9 cellular contexts compared by ENCODE assay signal in the genomic region with DNA sequence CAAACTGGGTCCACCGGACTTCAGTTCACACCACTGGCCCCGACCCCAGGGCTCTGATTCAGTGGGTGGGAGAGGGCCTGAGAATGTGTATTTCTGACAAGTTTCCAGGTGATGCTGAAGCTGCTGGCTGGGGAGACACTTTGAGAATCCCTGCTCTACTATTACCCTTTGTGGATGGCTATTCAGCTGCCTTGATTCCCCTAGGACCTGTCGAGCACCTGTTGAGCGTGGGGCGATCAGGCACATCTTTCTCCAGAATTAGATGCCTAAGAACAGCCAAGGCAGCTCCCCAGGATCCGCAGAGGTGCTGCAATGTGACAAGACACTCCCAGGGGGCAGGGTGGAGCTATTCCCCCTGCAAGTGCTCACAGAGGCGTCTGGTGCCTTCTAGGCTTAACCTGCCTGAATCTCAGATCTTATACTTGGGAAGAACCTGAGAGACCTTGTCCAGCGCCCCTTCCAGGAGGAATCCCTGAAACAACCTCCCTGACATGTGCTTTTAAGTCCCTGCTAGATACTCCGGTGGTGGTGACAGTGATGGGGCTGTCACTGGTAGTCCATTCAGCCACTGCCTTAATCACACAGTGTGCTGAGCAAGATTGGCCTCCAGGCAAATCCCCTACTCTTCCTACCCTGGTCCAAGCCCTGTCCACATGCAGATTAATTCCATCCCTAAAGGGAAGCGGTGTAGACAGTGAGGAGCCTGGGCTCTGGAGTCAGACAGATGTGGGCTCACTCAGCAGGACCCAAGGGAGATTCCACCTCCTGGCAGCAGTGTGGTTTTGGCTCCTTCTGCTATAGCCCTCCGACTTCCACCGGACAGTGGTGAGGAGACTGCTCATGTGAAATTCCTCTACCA. TPM values are rescaled to one million over a fixed set of nuclear protein-coding genes. Genes with fewer than 3 reads are reported as not detected.
A peak's percentile ranks its signal among the peaks of the same experiment; 100 is the strongest.
DNase-seq lines count a peak whose midpoint lies in the region; ATAC-seq, FAIRE-seq and TF ChIP-seq lines count a peak whose summit lies in the region.
"Had no signal": no experiment of that assay in that cellular context is flagged by ENCODE, and none has a peak within 500 bp of the region (broad histone marks: within the 10 kb centered on the region; RNA-seq: fewer than 3 reads in every experiment).

No MANE protein-coding gene starts in this region.

- no peaks in the 10 kb centered on the region for H3K27me3 Mint-ChIP-seq in activated CD8-positive, alpha-beta T cell treated with anti-CD3 and anti-CD28 coated beads for 36 hours
- peaks cover 6 to 14% (median 7%) of the 10 kb centered on the region in 3 donors for H3K27me3 Mint-ChIP-seq in CD14-positive monocyte (ENCODE audit: low read depth in 3 of 3)

- no peak overlapping the region for H2BK120ac ChIP-seq in neuronal stem cell (ENCODE audit: low read depth, low read length)

- no peak overlapping the region for H3K4me3 Mint-ChIP-seq in activated CD8-positive, alpha-beta T cell treated with anti-CD3 and anti-CD28 coated beads for 36 hours
- H3K4me3 Mint-ChIP-seq in CD14-positive monocyte, result no peak overlapping the region

- no peak overlapping the region for H3K27ac ChIP-seq in neuronal stem cell (replicated peaks; ENCODE audit: low read length)
- H3K27ac ChIP-seq: C4-2B had no signal

- H2BK15ac ChIP-seq in neuronal stem cell (ENCODE audit: low read length), result no peak overlapping the region

- no peak for ATAC-seq in activated CD8-positive, alpha-beta T cell treated with anti-CD3 and anti-CD28 coated beads for 36 hours
- ATAC-seq in left lobe of liver, result no peak

- no peaks in the 10 kb centered on the region for H3K79me1 ChIP-seq in neuronal stem cell (ENCODE audit: low read depth, low read length)

- peaks cover 14% of the 10 kb centered on the region for H3K4me1 Mint-ChIP-seq in activated CD8-positive, alpha-beta T cell treated with anti-CD3 and anti-CD28 coated beads for 36 hours (ENCODE audit: low read depth)
- H3K4me1 Mint-ChIP-seq in CD14-positive monocyte, result no peaks in the 10 kb centered on the region

- H3K9me3 Mint-ChIP-seq in activated CD8-positive, alpha-beta T cell treated with anti-CD3 and anti-CD28 coated beads for 36 hours, result no peaks in the 10 kb centered on the region
- no peaks in the 10 kb centered on the region for H3K9me3 Mint-ChIP-seq in CD14-positive monocyte

- no peak overlapping the region for H4K91ac ChIP-seq in neuronal stem cell (ENCODE audit: low read depth, low read length, poor library complexity)

- DNase-seq in NCI-H187 (lab: John Stamatoyannopoulos, UW) (peak; percentile 20 to 38), NCI-H187 treated with DMSO at 0.1 percent for 48 hours (lab: John Stamatoyannopoulos, UW) (no peak), LHCN-M2 (ENCODE audit: low read depth) (peak; percentile 22), neuronal stem cell (ENCODE audit: low spot score) (peak; percentile 35), left lobe of liver (ENCODE audit: low spot score) (no peak), RCC 7860 (ENCODE audit: low spot score) (no peak), CD14-positive monocyte (ENCODE audit: low spot score) (no peak)
- DNase-seq in activated CD8-positive, alpha-beta T cell treated with anti-CD3 and anti-CD28 coated beads for 36 hours, result peak; percentile 27

- no peak overlapping the region for H3K18ac ChIP-seq in neuronal stem cell (ENCODE audit: low read length)

- no peak for FAIRE-seq in RCC 7860 (lab: Jason Lieb, UNC)

- H3K9me3 ChIP-seq in neuronal stem cell (replicated peaks in 1 of 2; ENCODE audit: control insufficient read depth in 2 of 2, insufficient read depth in 1 of 2, low read depth in 1 of 2, low read length in 2 of 2), result no peaks in the 10 kb centered on the region

- H2AFZ ChIP-seq in neuronal stem cell (ENCODE audit: low read length), result peak overlapping the region; percentile 43

- H3K4me3 ChIP-seq in neuronal stem cell (ENCODE audit: low read length in 2 of 2), result peak overlapping the region in 1 of 2 donors; percentile 11

- H3K27ac Mint-ChIP-seq in activated CD8-positive, alpha-beta T cell treated with anti-CD3 and anti-CD28 coated beads for 36 hours, result no peak overlapping the region
- H3K27ac Mint-ChIP-seq in CD14-positive monocyte, result no peak overlapping the region

- H3K23ac ChIP-seq in neuronal stem cell (ENCODE audit: low read depth, low read length, poor library complexity), result peak overlapping the region; percentile 38

- H3K4me1 ChIP-seq in neuronal stem cell (ENCODE audit: control insufficient read depth in 2 of 2, insufficient read depth in 1 of 2, low read depth in 1 of 2, low read length in 2 of 2), result peaks cover 7 to 10% of the 10 kb centered on the region in 2 donors

- no CpG with 5 or more reads among the region's 12 CpGs for WGBS in neuronal stem cell (ENCODE audit: extremely low coverage in 2 of 2, insufficient read length in 2 of 2, insufficient replicate concordance in 1 of 2), 2 donors

- no peak overlapping the region for H3K9ac ChIP-seq in neuronal stem cell (ENCODE audit: low read depth, low read length, poor library complexity)

- intact Hi-C loops in activated CD8-positive, alpha-beta T cell treated with anti-CD3 and anti-CD28 coated beads for 36 hours (cut with micrococcal nuclease), result no loop called here
- intact Hi-C loops in CD14-positive monocyte (cut with micrococcal nuclease), result no loop called here

- H4K8ac ChIP-seq in neuronal stem cell (ENCODE audit: low read depth, low read length), result no peak overlapping the region

- TF ChIP-seq CTCF in activated CD8-positive, alpha-beta T cell treated with anti-CD3 and anti-CD28 coated beads for 36 hours (IDR thresholded peaks at IDR 0.05), result peak; percentile 28
- TF ChIP-seq CTCF in CD14-positive monocyte (IDR thresholded peaks at IDR 0.05), result no peak

- POLR2A ChIA-PET in activated CD8-positive, alpha-beta T cell treated with anti-CD3 and anti-CD28 coated beads for 36 hours (lab: Charles Lee), result no interaction called here

- H3K36me3 Mint-ChIP-seq in activated CD8-positive, alpha-beta T cell treated with anti-CD3 and anti-CD28 coated beads for 36 hours (ENCODE audit: low read depth), result no peaks in the 10 kb centered on the region
- no peaks in the 10 kb centered on the region for H3K36me3 Mint-ChIP-seq in CD14-positive monocyte

- H3K4me2 ChIP-seq in neuronal stem cell (ENCODE audit: insufficient read depth, low read length, poor library complexity, severe bottlenecking), result no peak overlapping the region

- H2BK12ac ChIP-seq in neuronal stem cell (ENCODE audit: low read length), result no peak overlapping the region

- no peaks in the 10 kb centered on the region for H3K36me3 ChIP-seq in neuronal stem cell (replicated peaks in 1 of 2; ENCODE audit: control insufficient read depth in 2 of 2, insufficient read depth in 2 of 2, low read length in 2 of 2)

- no peak overlapping the region for H3K14ac ChIP-seq in neuronal stem cell (ENCODE audit: low read length)

- H2BK5ac ChIP-seq in neuronal stem cell (ENCODE audit: low read length), result no peak overlapping the region

- no peak overlapping the region for H3K4ac ChIP-seq in neuronal stem cell (ENCODE audit: low read length)

- H3K27me3 ChIP-seq in neuronal stem cell (ENCODE audit: control insufficient read depth in 3 of 3, insufficient read depth in 3 of 3, low read depth in 1 of 3, low read length in 3 of 3), result peaks cover 0 to 20% (median 0%) of the 10 kb centered on the region in 3 experiments

- peak overlapping the region; percentile 15 for H2AK5ac ChIP-seq in neuronal stem cell (ENCODE audit: low read depth, low read length)

- CTCF ChIA-PET in activated CD8-positive, alpha-beta T cell treated with anti-CD3 and anti-CD28 coated beads for 36 hours (lab: Charles Lee), result interaction anchor here (0.7 to 2.8 kb wide), 8 partner anchors 10 to 224 kb away, joined by 3 to 30 read pairs (median 4); no protein-coding TSS in a partner anchor

RNA-seq across cellular contexts. Expression of a gene that starts 43.4 kb away (rescaled TPM):
- total RNA-seq in LHCN-M2 (2014; rRNA removed) (0.06 and 0.83 TPM in 2 replicates), left lobe of liver (0.05 TPM)
- 0.06 TPM for polyA plus RNA-seq in LHCN-M2 (2012)
- total RNA-seq in activated CD8-positive, alpha-beta T cell treated with anti-CD3 and anti-CD28 coated beads for 36 hours, result under 1 TPM; 0.60 to 0.81 TPM
- polyA plus RNA-seq in neuronal stem cell (2013, experiment 1 of 2), result 0.54 TPM
- 0.60 TPM for polyA plus RNA-seq in neuronal stem cell (2013, experiment 2 of 2)
- not detected for polyA plus RNA-seq in CD14-positive monocyte

Comparison
In these comparisons a context has a peak if more than half of its experiments do, and no peak if none do; other contexts are left out.
1. DNase-seq: peak in NCI-H187 (2 of 2), LHCN-M2 (single experiment), activated CD8-positive, alpha-beta T cell treated with anti-CD3 and anti-CD28 coated beads for 36 hours (single experiment) and neuronal stem cell (single experiment); none in NCI-H187 treated with DMSO at 0.1 percent for 48 hours (single experiment), left lobe of liver (single experiment), RCC 7860 (single experiment) and CD14-positive monocyte (single experiment).